ENCODE assay signal across 25 cellular contexts in genomic region chr10:87895430-87895829, GRCh38. TPM values are rescaled to one million over a fixed set of nuclear protein-coding genes. Genes with fewer than 3 reads are reported as not detected.
DNase-seq lines count a peak whose midpoint lies in the region; ATAC-seq and TF ChIP-seq lines count a peak whose summit lies in the region.
"Had no signal": no experiment of that assay in that cellular context is flagged by ENCODE, and none has a peak within 500 bp of the region (broad histone marks: within the 10 kb centered on the region; RNA-seq: fewer than 3 reads in every experiment).

No MANE protein-coding gene starts in this region.

- no peak for TF ChIP-seq CTCF in natural killer cell (IDR thresholded peaks at IDR 0.05)

- H3K36me3 Mint-ChIP-seq in natural killer cell = no peaks in the 10 kb centered on the region
- peaks cover 15% of the 10 kb centered on the region for H3K36me3 Mint-ChIP-seq in natural killer cell treated with Interleukin-12 subunit alpha and Interleukin-12 subunit beta and Interleukin-15 and Interleukin-18, amount 100 ng/mL, for 72 hours
- peaks cover 63% of the 10 kb centered on the region for H3K36me3 Mint-ChIP-seq in T-cell
- peaks cover under 1 to 17% of the 10 kb centered on the region in 2 donors for H3K36me3 Mint-ChIP-seq in naive B cell

- no peaks in the 10 kb centered on the region for H3K9me3 Mint-ChIP-seq in natural killer cell
- H3K9me3 Mint-ChIP-seq in natural killer cell treated with Interleukin-12 subunit alpha and Interleukin-12 subunit beta and Interleukin-15 and Interleukin-18, amount 100 ng/mL, for 72 hours = peaks cover 4% of the 10 kb centered on the region
- peaks cover 0 to 4% (median 2%) of the 10 kb centered on the region in 3 donors for H3K9me3 Mint-ChIP-seq in T-cell
- peaks cover 0 to 16% (median 4%) of the 10 kb centered on the region in 7 donors for H3K9me3 Mint-ChIP-seq in naive B cell

- CTCF ChIA-PET in T-cell (lab: Charles Lee) = interaction anchor here (0.8 to 1.5 kb wide), 4 partner anchors 9 to 657 kb away, joined by 3 read pairs; no protein-coding TSS in a partner anchor

- H3K27me3 Mint-ChIP-seq in natural killer cell (ENCODE audit: low read depth in 2 of 2) (no peaks in the 10 kb centered on the region), T-cell (no peaks in the 10 kb centered on the region), naive B cell (no peaks in the 10 kb centered on the region)
- no peaks in the 10 kb centered on the region for H3K27me3 Mint-ChIP-seq in natural killer cell treated with Interleukin-12 subunit alpha and Interleukin-12 subunit beta and Interleukin-15 and Interleukin-18, amount 100 ng/mL, for 72 hours
- H3K27me3 Mint-ChIP-seq: activated CD8-positive, alpha-beta memory T cell treated with anti-CD3 and anti-CD28 coated beads, Interleukin-2, amount 10 ng/mL, durations not matched to agents 7 days and 5 days had no signal

- POLR2A ChIA-PET in T-cell (lab: Charles Lee) = interaction anchor here in 1 of 2 donors (0.6 kb wide), 2 partner anchors 16 to 1101 kb away, joined by 3 read pairs; no protein-coding TSS in a partner anchor

- DNase-seq in natural killer cell (no peak), T-cell (no peak), naive B cell (no peak), NCI-H1092 treated with DMSO at 0.1 percent for 48 hours (lab: John Stamatoyannopoulos, UW) (no peak), DMS114 treated with DMSO at 0.1 percent for 48 hours (lab: John Stamatoyannopoulos, UW; ENCODE audit: unreplicated experiment) (no peak), AG20443 (ENCODE audit: low spot score) (no peak)
- DNase-seq in natural killer cell treated with Interleukin-12 subunit alpha and Interleukin-12 subunit beta and Interleukin-15 and Interleukin-18, amount 100 ng/mL, for 72 hours (ENCODE audit: low spot score) = no peak
- DNase-seq: ACHN; activated CD4-positive, alpha-beta T cell treated with anti-CD3 and anti-CD28 coated beads, Interleukin-2, amount 50 U/mL, for 4 hours; activated CD8-positive, alpha-beta memory T cell treated with anti-CD3 and anti-CD28 coated beads, Interleukin-2, amount 10 ng/mL, durations not matched to agents 7 days and 5 days; activated T-cell treated with anti-CD3 and anti-CD28 coated beads, Interleukin-2, amount 50 U/mL, for 48 hours; body of pancreas; COR-L47; dorsolateral prefrontal cortex; mucosa of descending colon; NCI-H1930; NCI-H510A treated with DMSO at 0.1 percent for 48 hours; OCI-M1; right cardiac atrium; spleen; stimulated activated CD4-positive, alpha-beta T cell treated with anti-CD3 and anti-CD28 coated beads, Interleukin-2, amount 100 ng/mL, for 24 hours; stomach; thyroid gland; uterus had no signal

- no peak overlapping the region for H3K4me3 Mint-ChIP-seq in natural killer cell
- H3K4me3 Mint-ChIP-seq in natural killer cell treated with Interleukin-12 subunit alpha and Interleukin-12 subunit beta and Interleukin-15 and Interleukin-18, amount 100 ng/mL, for 72 hours = no peak overlapping the region
- no peak overlapping the region for H3K4me3 Mint-ChIP-seq in T-cell
- H3K4me3 Mint-ChIP-seq in naive B cell = peak overlapping the region in 1 of 8 donors; percentile 13
- H3K4me3 Mint-ChIP-seq: activated CD8-positive, alpha-beta memory T cell treated with anti-CD3 and anti-CD28 coated beads, Interleukin-2, amount 10 ng/mL, durations not matched to agents 7 days and 5 days; neural progenitor cell had no signal

- ATAC-seq in natural killer cell (no peak), T-cell (replicated peaks in 1 of 4) (no peak), naive B cell (ENCODE audit: low read depth in 2 of 2) (no peak)
- ATAC-seq in natural killer cell treated with Interleukin-12 subunit alpha and Interleukin-12 subunit beta and Interleukin-15 and Interleukin-18, amount 100 ng/mL, for 72 hours = no peak
- ATAC-seq: activated CD8-positive, alpha-beta memory T cell treated with anti-CD3 and anti-CD28 coated beads, Interleukin-2, amount 10 ng/mL, durations not matched to agents 7 days and 5 days; body of pancreas; mucosa of descending colon; right cardiac atrium had no signal

- H3K27ac Mint-ChIP-seq in natural killer cell = peak overlapping the region; percentile 47 to 65
- H3K27ac Mint-ChIP-seq in natural killer cell treated with Interleukin-12 subunit alpha and Interleukin-12 subunit beta and Interleukin-15 and Interleukin-18, amount 100 ng/mL, for 72 hours = no peak overlapping the region
- H3K27ac Mint-ChIP-seq in T-cell = peak overlapping the region; percentile 40 to 78
- peak overlapping the region; percentile 16 to 77 (median 59) for H3K27ac Mint-ChIP-seq in naive B cell
- H3K27ac Mint-ChIP-seq: activated CD8-positive, alpha-beta memory T cell treated with anti-CD3 and anti-CD28 coated beads, Interleukin-2, amount 10 ng/mL, durations not matched to agents 7 days and 5 days; neural progenitor cell had no signal

- H3K4me1 Mint-ChIP-seq in natural killer cell = peaks cover 62 to 65% of the 10 kb centered on the region in 2 donors
- peaks cover 24 to 35% of the 10 kb centered on the region in 2 donors for H3K4me1 Mint-ChIP-seq in natural killer cell treated with Interleukin-12 subunit alpha and Interleukin-12 subunit beta and Interleukin-15 and Interleukin-18, amount 100 ng/mL, for 72 hours (ENCODE audit: low read depth in 2 of 2)
- peaks cover 67 to 75% (median 73%) of the 10 kb centered on the region in 3 donors for H3K4me1 Mint-ChIP-seq in T-cell
- peaks cover 17 to 72% (median 66%) of the 10 kb centered on the region in 3 donors for H3K4me1 Mint-ChIP-seq in naive B cell
- H3K4me1 Mint-ChIP-seq: neural progenitor cell had no signal

- intact Hi-C loops in natural killer cell (cut with micrococcal nuclease) = no loop called here

RNA-seq across cellular contexts. Expression of gene PTEN, which starts 32.0 kb away (rescaled TPM):
- total RNA-seq in natural killer cell (100 to 1,000 TPM; 107 to 142 (median 121) TPM), T-cell (10 to 100 TPM; 59.9 to 98.7 (median 66.9) TPM)
- 10 to 100 TPM; 49.8 to 75.3 TPM for total RNA-seq in natural killer cell treated with Interleukin-12 subunit alpha and Interleukin-12 subunit beta and Interleukin-15 and Interleukin-18, amount 100 ng/mL, for 72 hours
- polyA plus RNA-seq in naive B cell (ENCODE audit: low read depth in 6 of 6) = 10 to 100 TPM; 34.1 to 53.4 (median 46.7) TPM

RNA-seq across cellular contexts. Expression of gene KLLN, which starts 32.1 kb away (rescaled TPM):
- total RNA-seq in natural killer cell (under 1 TPM; 0.68 to 0.73 (median 0.70) TPM), T-cell (1 to 10 TPM in 1 of 5 donors, under 1 TPM in 4; 0.50 to 1.0 (median 0.60) TPM)
- under 1 TPM; 0.17 to 0.52 TPM for total RNA-seq in natural killer cell treated with Interleukin-12 subunit alpha and Interleukin-12 subunit beta and Interleukin-15 and Interleukin-18, amount 100 ng/mL, for 72 hours
- polyA plus RNA-seq in naive B cell (ENCODE audit: low read depth in 6 of 6) = under 1 TPM in 5 of 6 donors, not detected in 1; 0.09 to 0.55 (median 0.22) TPM

Comparison
In these comparisons a context has a peak if more than half of its experiments do, and no peak if none do; other contexts are left out.
1. H3K27ac Mint-ChIP-seq: peak in natural killer cell (2 of 2), T-cell (2 of 2) and naive B cell (6 of 6); none in natural killer cell treated with Interleukin-12 subunit alpha and Interleukin-12 subunit beta and Interleukin-15 and Interleukin-18, amount 100 ng/mL, for 72 hours (0 of 2).